Comparison of ENCODE assay signal across 37 cellular contexts in genomic region chr2:135799738-135800137, GRCh38. TPM values are rescaled to one million over a fixed set of nuclear protein-coding genes. Genes with fewer than 3 reads are reported as not detected.
DNase-seq lines count a peak whose midpoint lies in the region; ATAC-seq, FAIRE-seq and TF ChIP-seq lines count a peak whose summit lies in the region.
"Had no signal": no experiment of that assay in that cellular context is flagged by ENCODE, and none has a peak within 500 bp of the region (broad histone marks: within the 10 kb centered on the region; RNA-seq: fewer than 3 reads in every experiment).

No MANE protein-coding gene starts in this region.

- peaks cover 0 to 8% of the 10 kb centered on the region in 2 donors for H3K9me3 ChIP-seq in right atrium auricular region
- no peaks in the 10 kb centered on the region for H3K9me3 ChIP-seq in small intestine (ENCODE audit: control insufficient read depth, low read depth)

- no peaks in the 10 kb centered on the region for H3K36me3 Mint-ChIP-seq in chondrocyte (ENCODE audit: low read depth)

- no peak for FAIRE-seq in small intestine (lab: Jason Lieb, UNC)
- FAIRE-seq: endometrium, G401.6, GM18507, H1 had no signal

- peaks cover 4% of the 10 kb centered on the region for H3K4me1 Mint-ChIP-seq in chondrocyte (ENCODE audit: low read depth)

- TF ChIP-seq CTCF in GM12874 (IDR thresholded peaks at IDR 0.05; ENCODE audit: insufficient read depth, low read depth, low read length) (0 out of 2 replicates have a peak, but pooled peaks have one; percentile 6), NB4 (IDR thresholded peaks at IDR 0.05; ENCODE audit: low read depth, low read length) (peak; percentile 14), chondrocyte (IDR thresholded peaks at IDR 0.05) (peak; percentile 21), retinal pigment epithelial cell (conservative IDR thresholded peaks at IDR 0.05; ENCODE audit: low read depth, low read length) (peak; percentile 2), right atrium auricular region (IDR thresholded peaks at IDR 0.05) (no peak)

- H3K4me1 ChIP-seq in right atrium auricular region: peaks cover 0 to 15% of the 10 kb centered on the region in 2 donors
- H3K4me1 ChIP-seq in small intestine (ENCODE audit: control insufficient read depth in 2 of 2, insufficient read depth in 1 of 2, low read depth in 1 of 2, low read length in 1 of 2): no peaks in the 10 kb centered on the region
- H3K4me1 ChIP-seq: psoas muscle, SJSA1 had no signal

- no peaks in the 10 kb centered on the region for H3K27me3 Mint-ChIP-seq in chondrocyte (ENCODE audit: low read depth)
- H3K27me3 Mint-ChIP-seq: activated naive CD8-positive, alpha-beta T cell treated with anti-CD3 and anti-CD28 coated beads for 36 hours; dendritic cell treated with granulocyte-macrophage colony-stimulating factor and Interleukin-4, amounts not matched to agents 40 ng/mL and 50 ng/mL, for 4 days; stimulated activated naive B cell treated with anti-CD40 and anti-IgM and Interleukin-4, amounts not matched to agents 10 μg/mL and 1 μg/mL and 100 μg/mL, for 72 hours had no signal

- no peak for DNase-seq in NB4 (ENCODE audit: low read depth)
- no peak for DNase-seq in chondrocyte (ENCODE audit: low spot score)
- no peak for DNase-seq in retinal pigment epithelial cell (ENCODE audit: low read depth)
- no peak for DNase-seq in right atrium auricular region (ENCODE audit: low spot score)
- no peak for DNase-seq in small intestine
- DNase-seq: activated CD4-positive, alpha-beta T cell treated with anti-CD3 and anti-CD28 coated beads for 48 hours; activated effector memory CD4-positive, alpha-beta T cell treated with Interleukin-2 at 50 U/mL for 16 hours; activated naive CD8-positive, alpha-beta T cell treated with anti-CD3 and anti-CD28 coated beads for 36 hours; aorta; DMS53; naive thymus-derived CD8-positive, alpha-beta T cell; NCI-H1436 treated with DMSO at 0.1 percent for 48 hours; NCI-H345; NCI-H69; occipital lobe; psoas muscle; RPMI8226; stimulated activated naive B cell treated with anti-CD40 and anti-IgM and Interleukin-4, amounts not matched to agents 10 μg/mL and 1 μg/mL and 100 μg/mL, for 72 hours; substantia nigra; T1000; trophoblast cell had no signal

- no peak for TF ChIP-seq POLR2A in NB4 (IDR thresholded peaks at IDR 0.05; ENCODE audit: extremely low read depth, insufficient read length)

- no peak for ATAC-seq in GM21529 (IDR thresholded peaks at IDR 0.05; ENCODE audit: unreplicated experiment)
- ATAC-seq: gastroesophageal sphincter; naive thymus-derived CD8-positive, alpha-beta T cell; psoas muscle; stimulated activated naive B cell treated with anti-CD40 and anti-IgM and Interleukin-4, amounts not matched to agents 10 μg/mL and 1 μg/mL and 100 μg/mL, for 72 hours had no signal

- 45 to 62% (median 48%) methylated on average over 2 of the region's 2 CpGs for WGBS in small intestine, 3 donors

- H3K4me3 ChIP-seq in NB4 (ENCODE audit: low read depth, low read length): no peak overlapping the region
- no peak overlapping the region for H3K4me3 ChIP-seq in retinal pigment epithelial cell (ENCODE audit: low read length)
- no peak overlapping the region for H3K4me3 ChIP-seq in right atrium auricular region
- H3K4me3 ChIP-seq in small intestine (ENCODE audit: low read depth in 1 of 2, low read length in 2 of 2): no peak overlapping the region
- H3K4me3 ChIP-seq: gastroesophageal sphincter, hepatocyte, lung, psoas muscle, SJSA1 had no signal

- peaks cover 5% of the 10 kb centered on the region for H3K9me3 Mint-ChIP-seq in chondrocyte (ENCODE audit: low read depth)
- H3K9me3 Mint-ChIP-seq: dendritic cell treated with granulocyte-macrophage colony-stimulating factor and Interleukin-4, amounts not matched to agents 40 ng/mL and 50 ng/mL, for 4 days had no signal

- H3K36me3 ChIP-seq in right atrium auricular region (no peaks in the 10 kb centered on the region), small intestine (ENCODE audit: control insufficient read depth in 2 of 2, insufficient read depth in 2 of 2, low read length in 2 of 2) (peaks cover 0 to 18% of the 10 kb centered on the region in 2 donors)
- H3K36me3 ChIP-seq: gastroesophageal sphincter, SJSA1 had no signal

- H3K27me3 ChIP-seq in right atrium auricular region (no peaks in the 10 kb centered on the region), small intestine (ENCODE audit: control insufficient read depth in 2 of 2, insufficient read depth in 2 of 2, low read length in 2 of 2) (no peaks in the 10 kb centered on the region)
- H3K27me3 ChIP-seq: gastroesophageal sphincter, hepatocyte, SJSA1 had no signal

- no peak overlapping the region for H3K27ac Mint-ChIP-seq in chondrocyte (ENCODE audit: unreplicated experiment)
- H3K27ac Mint-ChIP-seq: activated naive CD8-positive, alpha-beta T cell treated with anti-CD3 and anti-CD28 coated beads for 36 hours; dendritic cell treated with granulocyte-macrophage colony-stimulating factor and Interleukin-4, amounts not matched to agents 40 ng/mL and 50 ng/mL, for 4 days; naive thymus-derived CD8-positive, alpha-beta T cell; stimulated activated naive B cell treated with anti-CD40 and anti-IgM and Interleukin-4, amounts not matched to agents 10 μg/mL and 1 μg/mL and 100 μg/mL, for 72 hours had no signal

- H3K4me3 Mint-ChIP-seq in chondrocyte (ENCODE audit: unreplicated experiment): no peak overlapping the region
- H3K4me3 Mint-ChIP-seq: activated naive CD8-positive, alpha-beta T cell treated with anti-CD3 and anti-CD28 coated beads for 36 hours; dendritic cell treated with granulocyte-macrophage colony-stimulating factor and Interleukin-4, amounts not matched to agents 40 ng/mL and 50 ng/mL, for 4 days; naive thymus-derived CD8-positive, alpha-beta T cell; stimulated activated naive B cell treated with anti-CD40 and anti-IgM and Interleukin-4, amounts not matched to agents 10 μg/mL and 1 μg/mL and 100 μg/mL, for 72 hours had no signal

- H3K27ac ChIP-seq in right atrium auricular region (no peak overlapping the region), small intestine (ENCODE audit: low read depth in 1 of 2, low read length in 1 of 2) (no peak overlapping the region)
- H3K27ac ChIP-seq: gastroesophageal sphincter, hepatocyte, HL-60, KMS-11, psoas muscle, SJSA1 had no signal

RNA-seq across cellular contexts. Expression of gene LCT, which starts 37.2 kb away (rescaled TPM):
- total RNA-seq in chondrocyte (not detected in 3 replicates), right atrium auricular region (not detected)
- polyA plus RNA-seq in small intestine: 100 to 1,000 TPM in 1 of 3 donors, 10 to 100 TPM in 2; 37.0 to 332 (median 100.0) TPM
- total RNA-seq: aorta, cardiac septum, gastroesophageal sphincter, occipital lobe, SJSA1 had no signal
- polyA plus RNA-seq: AG04450; BJ; H1; naive thymus-derived CD8-positive, alpha-beta T cell had no signal

RNA-seq across cellular contexts. Expression of gene UBXN4, which starts 58.1 kb away (rescaled TPM):
- total RNA-seq in chondrocyte (72.5 to 112 TPM (median 76.4 TPM) in 3 replicates), right atrium auricular region (10 to 100 TPM; 37.5 to 48.7 TPM)
- 10 to 100 TPM; 40.0 to 55.0 (median 54.3) TPM for polyA plus RNA-seq in small intestine

Comparison
In these comparisons a context has a peak if more than half of its experiments do, and no peak if none do; other contexts are left out.
1. CTCF ChIP-seq: peak in GM12874 (single experiment), NB4 (single experiment), chondrocyte (single experiment) and retinal pigment epithelial cell (single experiment); none in right atrium auricular region (0 of 2).